9 cellular contexts compared by ENCODE assay signal in the genomic region with DNA sequence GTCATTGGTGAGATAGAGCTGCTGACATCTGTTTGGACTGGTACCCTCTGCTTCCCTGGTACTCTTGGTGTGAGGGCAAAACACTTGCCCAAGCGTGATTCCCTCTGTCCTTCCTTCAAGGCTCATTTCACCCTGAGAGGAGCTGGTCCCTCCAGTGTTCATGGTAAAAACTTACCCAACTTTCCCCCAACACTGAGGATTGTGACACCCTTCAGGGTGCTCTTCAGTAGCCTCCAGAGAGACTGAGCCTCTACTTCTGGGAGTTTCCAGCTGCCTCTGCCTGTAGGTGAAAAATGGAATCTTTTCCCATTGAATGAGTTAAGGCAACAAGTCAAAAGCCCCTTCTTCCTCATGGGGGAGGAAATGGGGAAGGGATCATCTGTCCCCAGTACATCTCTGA. TPM values are rescaled to one million over a fixed set of nuclear protein-coding genes. Genes with fewer than 3 reads are reported as not detected.
"Had no signal": no experiment of that assay in that cellular context is flagged by ENCODE, and none has a peak within 500 bp of the region (broad histone marks: within the 10 kb centered on the region; RNA-seq: fewer than 3 reads in every experiment).

No MANE protein-coding gene starts in this region.

- H3K4me3 ChIP-seq: GM12878 had no signal

- ATAC-seq: GM12878 had no signal

- FAIRE-seq: G401.6, GM12878, GM12891, GM12892, GM18507, GM19239 had no signal

- DNase-seq: GDM1, GF-D8 had no signal

RNA-seq across cellular contexts. Expression of a gene that starts 9.6 kb away (rescaled TPM):
- total RNA-seq: G401, GM12878 had no signal
- polyA plus RNA-seq: GM12878 had no signal
